Comparison of ENCODE assay signal across 15 cellular contexts in genomic region chrX:41863343-41864203, GRCh38. TPM values are rescaled to one million over a fixed set of nuclear protein-coding genes. Genes with fewer than 3 reads are reported as not detected.
DNase-seq lines count a peak whose midpoint lies in the region; ATAC-seq, FAIRE-seq and TF ChIP-seq lines count a peak whose summit lies in the region.
"Had no signal": no experiment of that assay in that cellular context is flagged by ENCODE, and none has a peak within 500 bp of the region (broad histone marks: within the 10 kb centered on the region; RNA-seq: fewer than 3 reads in every experiment).

No MANE protein-coding gene starts in this region.

- no peak overlapping the region for H4K91ac ChIP-seq in H9 (ENCODE audit: insufficient read length, low read depth, low read length)

- POLR2A ChIA-PET in SK-N-SH (lab: Yijun Ruan, JAX), result no interaction called here
- POLR2A ChIA-PET in activated CD4-positive, alpha-beta memory T cell treated with anti-CD3 and anti-CD28 coated beads, Interleukin-2, amount 10 ng/mL, durations not matched to agents 7 days and 5 days (lab: Charles Lee), result no interaction called here

- no peaks in the 10 kb centered on the region for H3K9me2 ChIP-seq in SK-N-SH

- H3T11ph ChIP-seq in H9 (ENCODE audit: low read length), result no peak overlapping the region

- no peak for ATAC-seq in SK-N-SH treated with all-trans-retinoic acid at 6 μM for 48 hours
- ATAC-seq: gastrocnemius medialis, K562 had no signal

- no peak overlapping the region for H2BK5ac ChIP-seq in H9 (ENCODE audit: insufficient read length, low read length)

- no peaks in the 10 kb centered on the region for H3K23me2 ChIP-seq in H9 (ENCODE audit: insufficient read length, low read depth, low read length, poor library complexity, severe bottlenecking)

- H3K27ac Mint-ChIP-seq in H9, result no peak overlapping the region
- H3K27ac Mint-ChIP-seq in activated CD4-positive, alpha-beta memory T cell treated with anti-CD3 and anti-CD28 coated beads, Interleukin-2, amount 10 ng/mL, durations not matched to agents 7 days and 5 days, result peak overlapping the region; percentile 70

- TF ChIP-seq CTCF in SK-N-SH (IDR thresholded peaks at IDR 0.05), result peak; percentile 25; the same call in 1 of the 2 replicates
- peak; percentile 52; the same call in 2 of the 3 replicates for TF ChIP-seq CTCF in H9 (conservative IDR thresholded peaks at IDR 0.05)
- TF ChIP-seq CTCF in kidney (IDR thresholded peaks at IDR 0.05; ENCODE audit: borderline replicate concordance, extremely low read depth, insufficient read depth), result no peak
- no peak for TF ChIP-seq CTCF in GM13977 (IDR thresholded peaks at IDR 0.05; ENCODE audit: extremely low read depth, insufficient read depth, missing control alignments)

- H3K36me3 ChIP-seq in SK-N-SH (replicated peaks in 1 of 2; ENCODE audit: control insufficient read depth in 1 of 2, insufficient read depth in 2 of 2, low read length in 1 of 2) (no peaks in the 10 kb centered on the region), kidney (ENCODE audit: control insufficient read depth in 1 of 2, insufficient read depth in 2 of 2, low read length in 2 of 2) (no peaks in the 10 kb centered on the region)
- H3K36me3 ChIP-seq: gastrocnemius medialis, uterus had no signal

- no peak for TF ChIP-seq RAD21 in SK-N-SH (IDR thresholded peaks at IDR 0.05; ENCODE audit: low read length)

- H2BK15ac ChIP-seq in H9 (ENCODE audit: low read depth, low read length), result no peak overlapping the region

- H3K27me3 ChIP-seq in SK-N-SH (ENCODE audit: insufficient read depth) (no peaks in the 10 kb centered on the region), H9 (ENCODE audit: insufficient read depth, low read length) (no peaks in the 10 kb centered on the region)
- H3K27me3 ChIP-seq: gastrocnemius medialis, uterus had no signal

- H3K79me1 ChIP-seq in H9 (ENCODE audit: insufficient read depth, low read depth, low read length, poor library complexity, severe bottlenecking), result no peaks in the 10 kb centered on the region

- H3K4me1 ChIP-seq in SK-N-SH (ENCODE audit: control insufficient read depth in 1 of 2, insufficient read depth in 2 of 2, low read depth in 1 of 2, low read length in 1 of 2) (no peaks in the 10 kb centered on the region), H9 (ENCODE audit: insufficient read depth, low read length) (peaks cover 5% of the 10 kb centered on the region; the same call in 1 of the 2 replicates), kidney (ENCODE audit: control insufficient read depth in 1 of 2, insufficient read depth in 1 of 2, low read depth in 1 of 2, low read length in 2 of 2) (no peaks in the 10 kb centered on the region)
- H3K4me1 ChIP-seq: uterus had no signal

- no peak overlapping the region for H2AFZ ChIP-seq in SK-N-SH (ENCODE audit: low read depth)
- H2AFZ ChIP-seq in H9 (ENCODE audit: low read length), result no peak overlapping the region

- peak; percentile 38 for FAIRE-seq in kidney (lab: Jason Lieb, UNC)
- FAIRE-seq: K562 had no signal

- no peak overlapping the region for H3K56ac ChIP-seq in H9 (ENCODE audit: insufficient read length, low read depth, low read length)

- in situ Hi-C loops in GM13977 (cut with MboI; ENCODE audit: low pct_unique_long_range_greater_than_20kb, low sequenced_read_pairs, unreplicated experiment), result no loop called here

- no peaks in the 10 kb centered on the region for H3K27me3 Mint-ChIP-seq in H9 (ENCODE audit: low read depth)
- no peaks in the 10 kb centered on the region for H3K27me3 Mint-ChIP-seq in activated CD4-positive, alpha-beta memory T cell treated with anti-CD3 and anti-CD28 coated beads, Interleukin-2, amount 10 ng/mL, durations not matched to agents 7 days and 5 days

- H3K36me3 Mint-ChIP-seq in H9 (ENCODE audit: insufficient read depth in 1 of 3, low read depth in 3 of 3), result peaks cover 0 to 8% (median 0%) of the 10 kb centered on the region in 3 experiments; a peak in 2 of 7 replicates
- H3K36me3 Mint-ChIP-seq in activated CD4-positive, alpha-beta memory T cell treated with anti-CD3 and anti-CD28 coated beads, Interleukin-2, amount 10 ng/mL, durations not matched to agents 7 days and 5 days (ENCODE audit: low read depth), result peaks cover 2% of the 10 kb centered on the region

- H3K9ac ChIP-seq in SK-N-SH (no peak overlapping the region), H9 (ENCODE audit: extremely low read depth, insufficient read length, low read length) (no peak overlapping the region), kidney (ENCODE audit: low read length in 2 of 2) (no peak overlapping the region)

- H3K4ac ChIP-seq in H9 (ENCODE audit: low read depth, low read length), result no peak overlapping the region

- intact Hi-C loops in kidney (cut with DNase I), result no loop called here

- no peak overlapping the region for H2BK12ac ChIP-seq in H9 (ENCODE audit: insufficient read length, low read depth, low read length)

- H4K8ac ChIP-seq in H9 (replicated peaks; ENCODE audit: insufficient read length, low read depth, low read length), result no peak overlapping the region

- no peak overlapping the region for H2BK20ac ChIP-seq in H9 (ENCODE audit: low read depth, low read length, poor library complexity, severe bottlenecking)

- no peak overlapping the region for H3K23ac ChIP-seq in H9 (ENCODE audit: insufficient read length, low read depth, low read length)

- H3K14ac ChIP-seq in H9 (ENCODE audit: insufficient read depth, low read length), result no peak overlapping the region

- H3F3A ChIP-seq in SK-N-SH (replicated peaks; ENCODE audit: insufficient read depth), result no peaks in the 10 kb centered on the region

- H3K9me3 ChIP-seq in SK-N-SH (no peaks in the 10 kb centered on the region), H9 (ENCODE audit: control insufficient read depth, low read depth, low read length) (no peaks in the 10 kb centered on the region), kidney (ENCODE audit: control insufficient read depth in 1 of 2, low read length in 2 of 2) (no peaks in the 10 kb centered on the region)
- H3K9me3 ChIP-seq: gastrocnemius medialis, uterus had no signal

- peaks cover 18 to 21% of the 10 kb centered on the region in 2 experiments; a peak in 4 of 5 replicates for H3K9me3 Mint-ChIP-seq in H9
- peaks cover 3% of the 10 kb centered on the region for H3K9me3 Mint-ChIP-seq in activated CD4-positive, alpha-beta memory T cell treated with anti-CD3 and anti-CD28 coated beads, Interleukin-2, amount 10 ng/mL, durations not matched to agents 7 days and 5 days

- H3K18ac ChIP-seq in H9 (ENCODE audit: insufficient read length, low read depth, low read length), result no peak overlapping the region

- H3K79me2 ChIP-seq in SK-N-SH (ENCODE audit: insufficient read depth) (peaks cover 3% of the 10 kb centered on the region; the same call in 1 of the 2 replicates), H9 (ENCODE audit: insufficient read depth, low read length) (peaks cover 12% of the 10 kb centered on the region; the same call in 1 of the 2 replicates)

- CTCF ChIA-PET in SK-N-SH (lab: Yijun Ruan, JAX), result interaction anchor here (1.4 kb wide), 1 partner anchor 36 kb away, joined by 3 read pairs; no protein-coding TSS in a partner anchor
- CTCF ChIA-PET in activated CD4-positive, alpha-beta memory T cell treated with anti-CD3 and anti-CD28 coated beads, Interleukin-2, amount 10 ng/mL, durations not matched to agents 7 days and 5 days (lab: Charles Lee), result no interaction called here

- no peak overlapping the region for H3K4me3 ChIP-seq in SK-N-SH (ENCODE audit: low read depth in 2 of 2, low read length in 1 of 2)
- H3K4me3 ChIP-seq in kidney (ENCODE audit: low read length in 2 of 2), result no peak overlapping the region
- H3K4me3 ChIP-seq: gastrocnemius medialis, K562, uterus had no signal

- 49% methylated on average over 2 of the region's 2 CpGs for WGBS in SK-N-SH (ENCODE audit: low lambda C conversion rate)
- WGBS in H9 (ENCODE audit: extremely low coverage, insufficient read length, low lambda C conversion rate), result no CpG with 5 or more reads among the region's 2 CpGs

- H3K4me3 Mint-ChIP-seq in H9, result no peak overlapping the region
- no peak overlapping the region for H3K4me3 Mint-ChIP-seq in activated CD4-positive, alpha-beta memory T cell treated with anti-CD3 and anti-CD28 coated beads, Interleukin-2, amount 10 ng/mL, durations not matched to agents 7 days and 5 days

- H4K20me1 ChIP-seq in SK-N-SH (ENCODE audit: insufficient read depth) (0 out of 2 replicates have a peak, but pooled peaks cover 4% of the 10 kb centered on the region), H9 (ENCODE audit: control insufficient read depth, insufficient read depth, insufficient read length) (peaks cover 3% of the 10 kb centered on the region)

- no peak overlapping the region for H4K5ac ChIP-seq in H9 (ENCODE audit: insufficient read length, low read depth, low read length)

- H3K4me2 ChIP-seq in SK-N-SH (no peak overlapping the region), H9 (ENCODE audit: insufficient read depth, insufficient read length, low read length) (no peak overlapping the region)

- no peak overlapping the region for H3K27ac ChIP-seq in SK-N-SH (ENCODE audit: low read depth in 2 of 2, low read length in 1 of 2)
- no peak overlapping the region for H3K27ac ChIP-seq in H9 (ENCODE audit: insufficient read length, low read depth, low read length)
- no peak overlapping the region for H3K27ac ChIP-seq in kidney (ENCODE audit: low read depth in 2 of 2, low read length in 2 of 2)
- H3K27ac ChIP-seq: gastrocnemius medialis, uterus had no signal

- peaks cover under 1 to 4% of the 10 kb centered on the region in 2 experiments; a peak in 3 of 4 replicates for H3K4me1 Mint-ChIP-seq in H9
- peaks cover 17% of the 10 kb centered on the region for H3K4me1 Mint-ChIP-seq in activated CD4-positive, alpha-beta memory T cell treated with anti-CD3 and anti-CD28 coated beads, Interleukin-2, amount 10 ng/mL, durations not matched to agents 7 days and 5 days

- H2AK5ac ChIP-seq in H9 (ENCODE audit: insufficient read length, low read length), result no peak overlapping the region

- DNase-seq in SK-N-SH (no peak), H9 (no peak), kidney (no peak), GM13977 (ENCODE audit: low spot score) (no peak), EL (no peak), NCI-H1105 treated with DMSO at 0.1 percent for 48 hours (lab: John Stamatoyannopoulos, UW) (no peak)
- no peak for DNase-seq in activated CD4-positive, alpha-beta memory T cell treated with anti-CD3 and anti-CD28 coated beads, Interleukin-2, amount 10 ng/mL, durations not matched to agents 7 days and 5 days
- DNase-seq: activated CD4-positive, alpha-beta T cell treated with anti-CD3 and anti-CD28 coated beads, Interleukin-2, amount 50 U/mL, for 48 hours; amygdala; DMS79 treated with DMSO at 0.1 percent for 48 hours; gastrocnemius medialis; NCI-H2107; uterus had no signal

- no peak overlapping the region for H2BK120ac ChIP-seq in H9 (ENCODE audit: low read depth, low read length, poor library complexity, severe bottlenecking)

- no peak for TF ChIP-seq EP300 in SK-N-SH (IDR thresholded peaks at IDR 0.05; ENCODE audit: borderline replicate concordance in 1 of 2, low read depth in 1 of 2, low read length in 1 of 2)

RNA-seq across cellular contexts. Expression of gene CASK, which starts 59.8 kb away (rescaled TPM):
- 7.0 and 9.8 TPM in 2 replicates for polyA plus RNA-seq in SK-N-SH (2012; rRNA removed)
- polyA plus RNA-seq in SK-N-SH (2012; cell fraction: cytosol; rRNA removed), result 10.1 and 12.9 TPM in 2 replicates
- 3.8 and 6.3 TPM in 2 replicates for polyA plus RNA-seq in SK-N-SH (2012; cell fraction: nucleus; rRNA removed)
- total RNA-seq in H9 (2021), result 44.1 and 51.5 TPM in 2 replicates
- 10 to 100 TPM; 30.1 to 32.7 TPM for total RNA-seq in activated CD4-positive, alpha-beta memory T cell treated with anti-CD3 and anti-CD28 coated beads, Interleukin-2, amount 10 ng/mL, durations not matched to agents 7 days and 5 days
- total RNA-seq in kidney, result 58.9 TPM
- 15.9 TPM for polyA plus RNA-seq in kidney (ENCODE audit: insufficient read depth, low read depth, low replicate concordance)

Comparison
In these comparisons a context has a peak if more than half of its experiments do, and no peak if none do; other contexts are left out.
1. CTCF ChIP-seq: peak in SK-N-SH (single experiment) and H9 (single experiment); none in kidney (single experiment) and GM13977 (single experiment).